ENCODE assay signal across 1 cellular context in genomic region chr14:94066089-94066676, GRCh38.
TF ChIP-seq lines count a peak whose summit lies in the region.

No MANE protein-coding gene starts in this region.

TF ChIP-seq in HEK293, 187 proteins besides CTCF, POLR2A, EP300 and RAD21 (continued from another document and continues in another):
- TF ChIP-seq BCL6B (tag by site-specific recombination; IDR thresholded peaks at IDR 0.05) (no peak), ZNF354C (tag by site-specific recombination; IDR thresholded peaks at IDR 0.05; ENCODE audit: borderline replicate concordance, low read depth) (no peak), ZNF692 (tag by site-specific recombination; IDR thresholded peaks at IDR 0.05) (peak; percentile 67; the same call in 1 of the 2 replicates), ZSCAN23 (tag by site-specific recombination; IDR thresholded peaks at IDR 0.05) (0 out of 2 replicates have a peak, but pooled peaks have one; percentile 22), ZNF544 (tag by site-specific recombination; IDR thresholded peaks at IDR 0.05) (peak; percentile 91), KLF8 (tag by site-specific recombination; IDR thresholded peaks at IDR 0.05) (peak; percentile 61; the same call in 1 of the 2 replicates), ZNF416 (tag by site-specific recombination; IDR thresholded peaks at IDR 0.05) (no peak), ZBTB48 (tag by site-specific recombination; IDR thresholded peaks at IDR 0.05) (peak; percentile 75; the same call in 1 of the 2 replicates), ZNF610 (tag by site-specific recombination; IDR thresholded peaks at IDR 0.05; ENCODE audit: borderline replicate concordance) (0 out of 2 replicates have a peak, but pooled peaks have one; percentile 20), ZNF2 (tag by site-specific recombination; IDR thresholded peaks at IDR 0.05) (peak; percentile 47; the same call in 1 of the 2 replicates), ZBTB44 (tag by site-specific recombination; IDR thresholded peaks at IDR 0.05) (peak; percentile 18; the same call in 1 of the 2 replicates), ZFHX2 (tag by site-specific recombination; conservative IDR thresholded peaks at IDR 0.05) (peak; percentile 99), ZNF580 (tag by site-specific recombination; IDR thresholded peaks at IDR 0.05) (0 out of 2 replicates have a peak, but pooled peaks have one; percentile 19), ZSCAN5A (tag by site-specific recombination; IDR thresholded peaks at IDR 0.05) (no peak), ZNF785 (tag by site-specific recombination; IDR thresholded peaks at IDR 0.05) (no peak), WT1 (tag by site-specific recombination; IDR thresholded peaks at IDR 0.05) (peak; percentile 91), REST (tag by site-specific recombination; IDR thresholded peaks at IDR 0.05) (no peak), ZNF596 (tag by site-specific recombination; IDR thresholded peaks at IDR 0.05) (no peak), ZNF629 (tag by site-specific recombination; IDR thresholded peaks at IDR 0.05) (0 out of 2 replicates have a peak, but pooled peaks have one; percentile 13), YY2 (tag by site-specific recombination; IDR thresholded peaks at IDR 0.05) (peak; percentile 73), SETDB1 (IDR thresholded peaks at IDR 0.05; ENCODE audit: insufficient read length, low read length) (peak; percentile 18), ZNF423 (tag by site-specific recombination; IDR thresholded peaks at IDR 0.05) (no peak; the same call in 1 of the 2 replicates), ZNF214 (tag by site-specific recombination; IDR thresholded peaks at IDR 0.05; ENCODE audit: borderline replicate concordance) (no peak), TCF7L2 (IDR thresholded peaks at IDR 0.05; ENCODE audit: borderline replicate concordance, low read depth, low read length) (no peak), ZNF639 (tag by site-specific recombination; IDR thresholded peaks at IDR 0.05) (0 out of 2 replicates have a peak, but pooled peaks have one; percentile 52), KLF16 (tag by site-specific recombination; IDR thresholded peaks at IDR 0.05) (no peak), KLF17 (tag by site-specific recombination; IDR thresholded peaks at IDR 0.05) (peak; percentile 99), GLIS2 (tag by site-specific recombination; IDR thresholded peaks at IDR 0.05) (peak; percentile 88), FEZF1 (tag by site-specific recombination; IDR thresholded peaks at IDR 0.05) (peak; percentile 50), MZF1 (tag by site-specific recombination; IDR thresholded peaks at IDR 0.05; ENCODE audit: borderline replicate concordance) (0 out of 2 replicates have a peak, but pooled peaks have one; percentile 34), ZNF280D (tag by site-specific recombination; IDR thresholded peaks at IDR 0.05) (no peak), ZXDB (tag by site-specific recombination; IDR thresholded peaks at IDR 0.05) (no peak), ZNF501 (tag by site-specific recombination; IDR thresholded peaks at IDR 0.05) (peak; percentile 66), KLF9 (tag by site-specific recombination; IDR thresholded peaks at IDR 0.05; ENCODE audit: low read depth) (no peak), ZNF112 (tag by site-specific recombination; IDR thresholded peaks at IDR 0.05) (0 out of 2 replicates have a peak, but pooled peaks have one; percentile 58), ZFP37 (tag by site-specific recombination; IDR thresholded peaks at IDR 0.05) (peak; percentile 47; the same call in 1 of the 2 replicates), KLF10 (tag by site-specific recombination; IDR thresholded peaks at IDR 0.05) (peak; percentile 31; the same call in 1 of the 2 replicates), ZNF274 (IDR thresholded peaks at IDR 0.05; ENCODE audit: low read length) (no peak), ZNF274 (tag by site-specific recombination; IDR thresholded peaks at IDR 0.05; ENCODE audit: borderline replicate concordance) (no peak), ZFP69B (tag by site-specific recombination; IDR thresholded peaks at IDR 0.05) (peak; percentile 40; the same call in 1 of the 2 replicates), ZNF155 (tag by site-specific recombination; IDR thresholded peaks at IDR 0.05) (no peak), ZNF174 (tag by site-specific recombination; IDR thresholded peaks at IDR 0.05) (no peak), PATZ1 (tag by site-specific recombination; IDR thresholded peaks at IDR 0.05) (peak; percentile 86), SP7 (tag by site-specific recombination; IDR thresholded peaks at IDR 0.05) (peak; percentile 70)
